1 cellular context compared by ENCODE assay signal in genomic region chr1:2473198-2473597, GRCh38.
TF ChIP-seq lines count a peak whose summit lies in the region.

No MANE protein-coding gene starts in this region.

TF ChIP-seq in K562, 482 proteins besides CTCF, POLR2A, EP300 and RAD21:
- no peak for TF ChIP-seq JUN (IDR thresholded peaks at IDR 0.05; ENCODE audit: borderline replicate concordance, low read depth, low read length)
- TF ChIP-seq JUN (CRISPR knock-in tag; IDR thresholded peaks at IDR 0.05; ENCODE audit: borderline replicate concordance), result no peak
- TF ChIP-seq UBTF (IDR thresholded peaks at IDR 0.05; ENCODE audit: borderline replicate concordance in 1 of 2, low read depth in 2 of 2, low read length in 2 of 2), result peak in 1 of 2 experiments; percentile 24; a peak in 1 of 4 replicates
